20 cellular contexts compared by ENCODE assay signal in the genomic region with DNA sequence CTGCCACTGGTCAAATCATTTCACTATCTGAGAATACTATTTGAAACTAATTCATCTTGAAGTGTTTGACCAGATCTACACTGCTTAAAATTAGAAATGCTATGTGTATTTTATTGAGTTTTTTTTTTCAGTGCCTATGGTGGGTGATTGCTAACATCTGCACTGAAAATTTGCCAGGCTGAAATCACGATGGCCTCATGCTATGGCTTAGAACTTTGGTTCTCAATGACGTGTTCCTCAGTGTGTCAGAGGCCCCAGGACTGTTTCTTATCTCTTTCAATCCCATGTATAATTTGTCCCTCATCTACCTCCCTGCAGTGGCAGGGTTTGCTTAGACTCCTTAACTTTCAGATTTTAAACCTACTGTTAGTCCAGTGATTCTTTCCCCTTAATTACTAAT. TPM values are rescaled to one million over a fixed set of nuclear protein-coding genes. Genes with fewer than 3 reads are reported as not detected.
DNase-seq lines count a peak whose midpoint lies in the region; ATAC-seq, FAIRE-seq and TF ChIP-seq lines count a peak whose summit lies in the region.
"Had no signal": no experiment of that assay in that cellular context is flagged by ENCODE, and none has a peak within 500 bp of the region (broad histone marks: within the 10 kb centered on the region; RNA-seq: fewer than 3 reads in every experiment).

No MANE protein-coding gene starts in this region.

- H3K79me2 ChIP-seq in HepG2 (ENCODE audit: insufficient read depth, low read length) (no peaks in the 10 kb centered on the region), PC-3 (ENCODE audit: low read length) (no peaks in the 10 kb centered on the region)

- FAIRE-seq in HepG2 (lab: Jason Lieb, UNC) (no peak), D721Med (lab: Jason Lieb, UNC) (no peak)
- FAIRE-seq: A549, GM12878, GM19239, H1 had no signal

- TF ChIP-seq CTCF in HepG2 (CRISPR knock-in tag; IDR thresholded peaks at IDR 0.05), result no peak
- TF ChIP-seq CTCF in right lobe of liver (IDR thresholded peaks at IDR 0.05), result no peak
- TF ChIP-seq CTCF in PC-3 (conservative IDR thresholded peaks at IDR 0.05; ENCODE audit: low read depth, low read length), result no peak
- TF ChIP-seq CTCF in D721Med (IDR thresholded peaks at IDR 0.05; ENCODE audit: insufficient read depth, missing control alignments), result no peak
- TF ChIP-seq CTCF in heart right ventricle (IDR thresholded peaks at IDR 0.05), result no peak

- no peak overlapping the region for H3K27ac ChIP-seq in HepG2 (ENCODE audit: extremely low read length, insufficient read depth, low read length)
- H3K27ac ChIP-seq in right lobe of liver, result no peak overlapping the region
- peak overlapping the region; percentile 49 for H3K27ac ChIP-seq in PC-3 (ENCODE audit: low read length)
- H3K27ac ChIP-seq in heart right ventricle, result no peak overlapping the region
- H3K27ac ChIP-seq: 22Rv1, A549, BLaER1 had no signal

- no peak overlapping the region for H3K4me2 ChIP-seq in HepG2 (ENCODE audit: low read depth, low read length)
- H3K4me2 ChIP-seq in PC-3 (ENCODE audit: low read length), result peak overlapping the region; percentile 21; the same call in 1 of the 2 replicates
- H3K4me2 ChIP-seq: A549, BLaER1 had no signal

- DNase-seq in HepG2 (ENCODE audit: low spot score) (no peak), right lobe of liver (no peak), PC-3 (no peak), adipocyte (ENCODE audit: low read depth) (peak; percentile 51), stromal cell of bone marrow (ENCODE audit: low read depth) (peak; percentile 23), hypothalamus (lab: John Stamatoyannopoulos, UW) (no peak), D721Med (ENCODE audit: insufficient read length, low spot score) (no peak), heart right ventricle (no peak)
- DNase-seq: CD4-positive, alpha-beta memory T cell; EL; H9 had no signal

- no peaks in the 10 kb centered on the region for H3K36me3 ChIP-seq in HepG2 (replicated peaks in 1 of 2; ENCODE audit: control insufficient read depth in 1 of 2, insufficient read depth in 2 of 2, low read length in 2 of 2)
- peaks cover 0 to 2% (median 0%) of the 10 kb centered on the region in 4 donors for H3K36me3 ChIP-seq in right lobe of liver
- H3K36me3 ChIP-seq in PC-3 (ENCODE audit: low read depth, low read length), result no peaks in the 10 kb centered on the region
- H3K36me3 ChIP-seq in adipocyte (ENCODE audit: control insufficient read depth, insufficient read depth, low read length, severe bottlenecking), result no peaks in the 10 kb centered on the region
- H3K36me3 ChIP-seq in heart right ventricle, result no peaks in the 10 kb centered on the region
- H3K36me3 ChIP-seq: BLaER1 had no signal

- no peak overlapping the region for H3K9ac ChIP-seq in HepG2 (ENCODE audit: insufficient read depth, low read depth, low read length)
- H3K9ac ChIP-seq in PC-3 (ENCODE audit: low read length), result no peak overlapping the region; the same call in 1 of the 2 replicates
- H3K9ac ChIP-seq in adipocyte (ENCODE audit: low read length), result no peak overlapping the region
- H3K9ac ChIP-seq: BLaER1 had no signal

- intact Hi-C loops in HepG2 (cut with micrococcal nuclease; ENCODE audit: unreplicated experiment) (no loop called here), right lobe of liver (cut with DNase I) (no loop called here), PC-3 (cut with micrococcal nuclease) (no loop called here), heart right ventricle (cut with DNase I) (no loop called here)

- no peak for TF ChIP-seq EP300 in HepG2 (IDR thresholded peaks at IDR 0.05; ENCODE audit: low read depth in 2 of 2, low read length in 2 of 2)
- no peak for TF ChIP-seq EP300 in HepG2 (CRISPR knock-in tag; IDR thresholded peaks at IDR 0.05; ENCODE audit: borderline replicate concordance)

- no peak overlapping the region for H3K4me3 ChIP-seq in HepG2 (replicated peaks in 1 of 3; ENCODE audit: insufficient read depth in 1 of 3, low read depth in 2 of 3, low read length in 3 of 3)
- no peak overlapping the region for H3K4me3 ChIP-seq in right lobe of liver
- H3K4me3 ChIP-seq in PC-3 (ENCODE audit: low read length), result no peak overlapping the region
- H3K4me3 ChIP-seq in adipocyte (ENCODE audit: low read length), result no peak overlapping the region
- no peak overlapping the region for H3K4me3 ChIP-seq in heart right ventricle
- H3K4me3 ChIP-seq: A549, BLaER1, GM12878 had no signal

- no peaks in the 10 kb centered on the region; the same call in 1 of the 2 replicates for H3K4me1 ChIP-seq in HepG2 (ENCODE audit: insufficient read depth, low read length)
- no peaks in the 10 kb centered on the region for H3K4me1 ChIP-seq in right lobe of liver
- peaks cover 21% of the 10 kb centered on the region for H3K4me1 ChIP-seq in PC-3 (ENCODE audit: insufficient read depth, low read length)
- H3K4me1 ChIP-seq in adipocyte (ENCODE audit: control insufficient read depth, insufficient read depth, low read length), result peaks cover 6% of the 10 kb centered on the region
- no peaks in the 10 kb centered on the region for H3K4me1 ChIP-seq in heart right ventricle
- H3K4me1 ChIP-seq: A549 had no signal

- TF ChIP-seq POLR2A in HepG2 (IDR thresholded peaks at IDR 0.05; ENCODE audit: insufficient read depth in 1 of 2, low read depth in 2 of 2, low read length in 2 of 2), result no peak
- TF ChIP-seq POLR2A in right lobe of liver (IDR thresholded peaks at IDR 0.05), result no peak

- in situ Hi-C loops in HepG2 (cut with HindIII; ENCODE audit: extremely low pct_ligation_motif_present, low pct_unique_long_range_greater_than_20kb), result no loop called here

- no peaks in the 10 kb centered on the region for H3K9me2 ChIP-seq in PC-3 (replicated peaks; ENCODE audit: low read length)

- H2AFZ ChIP-seq in HepG2 (ENCODE audit: low read length), result no peak overlapping the region
- no peak overlapping the region for H2AFZ ChIP-seq in PC-3 (ENCODE audit: low read length)

- no TSS peak for BruUV-seq in HepG2 (replicated peaks; lab: Mats Ljungman, UMichigan)
- no TSS peak for BruUV-seq in PC-3 (replicated peaks; lab: Mats Ljungman, UMichigan)

- WGBS in HepG2 (ENCODE audit: low lambda C conversion rate), result 2% methylated on average over 2 of the region's 2 CpGs
- WGBS in right lobe of liver (ENCODE audit: insufficient coverage, low coverage, low lambda C conversion rate, missing lambda C conversion rate), result 54% methylated on average over 2 of the region's 2 CpGs
- WGBS in heart right ventricle, 2 donors, result 34 to 58% methylated on average over 2 of the region's 2 CpGs

- POLR2A ChIA-PET in HepG2 (lab: Yijun Ruan, JAX), result no interaction called here
- POLR2A ChIA-PET in PC-3 (lab: Charles Lee; ENCODE audit: unreplicated experiment), result no interaction called here

- H3F3A ChIP-seq in PC-3 (ENCODE audit: low read length, unreplicated experiment), result no peaks in the 10 kb centered on the region

- H3K27me3 ChIP-seq in HepG2 (ENCODE audit: control insufficient read depth in 1 of 2, insufficient read depth in 2 of 2, low read length in 2 of 2), result no peaks in the 10 kb centered on the region
- H3K27me3 ChIP-seq in right lobe of liver, result no peaks in the 10 kb centered on the region
- no peaks in the 10 kb centered on the region for H3K27me3 ChIP-seq in PC-3 (ENCODE audit: low read length)
- peaks cover 8% of the 10 kb centered on the region for H3K27me3 ChIP-seq in adipocyte (replicated peaks; ENCODE audit: control insufficient read depth, insufficient read depth, low read length)
- peaks cover 0 to 30% (median 3%) of the 10 kb centered on the region in 7 donors for H3K27me3 ChIP-seq in heart right ventricle
- H3K27me3 ChIP-seq: BLaER1 had no signal

- TF ChIP-seq RAD21 in HepG2 (CRISPR knock-in tag; IDR thresholded peaks at IDR 0.05), result no peak

- H3K9me3 ChIP-seq in HepG2 (ENCODE audit: low read length) (peaks cover 13% of the 10 kb centered on the region), right lobe of liver (no peaks in the 10 kb centered on the region), PC-3 (ENCODE audit: low read length) (no peaks in the 10 kb centered on the region), adipocyte (ENCODE audit: control insufficient read depth, low read length) (peaks cover 6% of the 10 kb centered on the region), heart right ventricle (peaks cover 0 to 17% (median 0%) of the 10 kb centered on the region in 11 donors)
- H3K9me3 ChIP-seq: A549, BLaER1 had no signal

- ATAC-seq in HepG2 (no peak), right lobe of liver (no peak), PC-3 (peak; percentile 12; the same call in 1 of the 2 replicates), heart right ventricle (no peak)
- ATAC-seq: GM12878 had no signal

- no peaks in the 10 kb centered on the region for H4K20me1 ChIP-seq in HepG2 (ENCODE audit: insufficient read depth, low read length)
- no peaks in the 10 kb centered on the region for H4K20me1 ChIP-seq in PC-3 (ENCODE audit: low read length)
- H4K20me1 ChIP-seq: BLaER1 had no signal

- CTCF ChIA-PET in HepG2 (lab: Yijun Ruan, JAX; ENCODE audit: low intra/inter-chr PET ratio, low total read pairs) (no interaction called here), PC-3 (lab: Charles Lee) (no interaction called here)

RNA-seq across cellular contexts. Expression of gene NKX2-8, which starts 36.2 kb away (rescaled TPM):
- total RNA-seq in HepG2 (2016; rRNA removed; fragmentation: Illumina TruSeq; extraction: Trizol) (not detected in 2 replicates), right lobe of liver (not detected), PC-3 (2014; rRNA removed) (not detected in 2 replicates), heart right ventricle (not detected)
- total RNA-seq in HepG2 (2016; cell fraction: cytosol; rRNA removed; fragmentation: Illumina TruSeq; extraction: Trizol; ENCODE audit: low read depth), result not detected in 2 replicates
- total RNA-seq in HepG2 (2016; cell fraction: insoluble cytoplasmic fraction; rRNA removed; fragmentation: Illumina TruSeq; extraction: Trizol), result not detected in 2 replicates
- not detected in 2 replicates for total RNA-seq in HepG2 (2016; cell fraction: membrane; rRNA removed; fragmentation: Illumina TruSeq; extraction: Trizol)
- total RNA-seq in HepG2 (2016; cell fraction: nucleus; rRNA removed; fragmentation: Illumina TruSeq; extraction: Trizol), result not detected in 2 replicates
- polyA plus RNA-seq in HepG2 (2011; rRNA removed) (not detected in 2 replicates), heart right ventricle (not detected)
- polyA plus RNA-seq in HepG2 (2011; cell fraction: cytosol; rRNA removed), result not detected in 2 replicates
- not detected in 2 replicates for polyA plus RNA-seq in HepG2 (2011; cell fraction: nucleus; rRNA removed)
- polyA plus RNA-seq in HepG2 (2012), result not detected in 2 replicates
- polyA plus RNA-seq in HepG2 (2016; cell fraction: cytosol; fragmentation: Illumina TruSeq; extraction: Trizol; ENCODE audit: low read depth), result not detected in 2 replicates
- polyA plus RNA-seq in HepG2 (2016; cell fraction: insoluble cytoplasmic fraction; fragmentation: Illumina TruSeq; extraction: Trizol; ENCODE audit: low read depth), result not detected in 2 replicates
- not detected in 2 replicates for polyA plus RNA-seq in HepG2 (2016; cell fraction: membrane; fragmentation: Illumina TruSeq; extraction: Trizol; ENCODE audit: low read depth)
- polyA plus RNA-seq in HepG2 (2016; cell fraction: nucleus; fragmentation: Illumina TruSeq; extraction: Trizol; ENCODE audit: insufficient read depth, low read depth), result not detected in 2 replicates
- polyA minus RNA-seq in HepG2 (2011; rRNA and poly(A)+ RNA removed; ENCODE audit: low replicate concordance), result not detected in 2 replicates
- polyA minus RNA-seq in HepG2 (2011; cell fraction: cytosol; rRNA and poly(A)+ RNA removed), result not detected in 2 replicates
- polyA minus RNA-seq in HepG2 (2011; cell fraction: nucleus; rRNA and poly(A)+ RNA removed), result not detected in 2 replicates
- total RNA-seq: CD4-positive, alpha-beta memory T cell; G401; GM12878; H1; H9; HT-29 had no signal
- polyA plus RNA-seq: CD14-positive monocyte; CD4-positive, alpha-beta memory T cell; GM12878; H1 had no signal

RNA-seq across cellular contexts. Expression of gene PAX9, which starts 43.0 kb away (rescaled TPM):
- total RNA-seq in HepG2 (2016; rRNA removed; fragmentation: Illumina TruSeq; extraction: Trizol) (not detected in 2 replicates), right lobe of liver (not detected), PC-3 (2014; rRNA removed) (14.3 and 14.9 TPM in 2 replicates), heart right ventricle (not detected)
- not detected in 2 replicates for total RNA-seq in HepG2 (2016; cell fraction: cytosol; rRNA removed; fragmentation: Illumina TruSeq; extraction: Trizol; ENCODE audit: low read depth)
- not detected in 2 replicates for total RNA-seq in HepG2 (2016; cell fraction: insoluble cytoplasmic fraction; rRNA removed; fragmentation: Illumina TruSeq; extraction: Trizol)
- total RNA-seq in HepG2 (2016; cell fraction: membrane; rRNA removed; fragmentation: Illumina TruSeq; extraction: Trizol), result not detected in 2 replicates
- total RNA-seq in HepG2 (2016; cell fraction: nucleus; rRNA removed; fragmentation: Illumina TruSeq; extraction: Trizol), result not detected in 2 replicates
- polyA plus RNA-seq in HepG2 (2011; rRNA removed) (0.03 TPM in 2 replicates), heart right ventricle (under 1 TPM in 1 of 2 donors, not detected in 1; 0.01 TPM)
- polyA plus RNA-seq in HepG2 (2011; cell fraction: cytosol; rRNA removed), result not detected in 2 replicates
- polyA plus RNA-seq in HepG2 (2011; cell fraction: nucleus; rRNA removed), result 0.24 TPM in 1 of 2 replicates, not detected in the other
- 0.04 and 0.09 TPM in 2 replicates for polyA plus RNA-seq in HepG2 (2012)
- polyA plus RNA-seq in HepG2 (2016; cell fraction: cytosol; fragmentation: Illumina TruSeq; extraction: Trizol; ENCODE audit: low read depth), result not detected in 2 replicates
- polyA plus RNA-seq in HepG2 (2016; cell fraction: insoluble cytoplasmic fraction; fragmentation: Illumina TruSeq; extraction: Trizol; ENCODE audit: low read depth), result not detected in 2 replicates
- polyA plus RNA-seq in HepG2 (2016; cell fraction: membrane; fragmentation: Illumina TruSeq; extraction: Trizol; ENCODE audit: low read depth), result not detected in 2 replicates
- polyA plus RNA-seq in HepG2 (2016; cell fraction: nucleus; fragmentation: Illumina TruSeq; extraction: Trizol; ENCODE audit: insufficient read depth, low read depth), result not detected in 2 replicates
- polyA minus RNA-seq in HepG2 (2011; rRNA and poly(A)+ RNA removed; ENCODE audit: low replicate concordance), result 2.0 TPM in 1 of 2 replicates, not detected in the other
- polyA minus RNA-seq in HepG2 (2011; cell fraction: cytosol; rRNA and poly(A)+ RNA removed), result not detected in 2 replicates
- polyA minus RNA-seq in HepG2 (2011; cell fraction: nucleus; rRNA and poly(A)+ RNA removed), result 0.13 TPM in 1 of 2 replicates, not detected in the other
- total RNA-seq: CD4-positive, alpha-beta memory T cell; G401; H1; H9 had no signal
- polyA plus RNA-seq: CD14-positive monocyte had no signal

Comparison
In these comparisons a context has a peak if more than half of its experiments do, and no peak if none do; other contexts are left out.
1. DNase-seq: peak in adipocyte (single experiment) and stromal cell of bone marrow (single experiment); none in HepG2 (single experiment), right lobe of liver (0 of 3), PC-3 (single experiment), hypothalamus (0 of 51), D721Med (single experiment) and heart right ventricle (0 of 2).
2. RNA of gene PAX9, which starts 43.0 kb away (total RNA-seq): 14.3 to 14.9 TPM in PC-3; not detected in HepG2, not detected in right lobe of liver and not detected in heart right ventricle; every median in the first group is over 10 times any median in the second.